Comparison of ENCODE assay signal across 30 cellular contexts in the genomic region with DNA sequence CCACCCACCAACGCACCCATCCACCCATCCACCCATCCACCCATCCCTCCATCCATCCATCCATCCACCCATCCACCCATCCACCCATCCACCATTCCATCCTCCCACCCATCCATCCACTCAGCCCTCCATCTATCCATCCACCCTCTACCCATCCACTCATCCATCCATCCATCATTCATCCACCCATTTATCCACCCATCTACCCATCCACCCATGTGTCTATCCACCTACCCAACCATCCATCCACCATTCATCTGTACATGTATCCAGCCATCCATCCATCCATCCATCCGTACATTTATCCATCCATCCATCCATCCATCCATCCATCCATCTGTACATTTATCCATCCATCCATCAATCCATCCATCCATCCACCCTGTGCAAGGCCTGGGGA.
"Had no signal": no experiment of that assay in that cellular context is flagged by ENCODE, and none has a peak within 500 bp of the region (broad histone marks: within the 10 kb centered on the region; RNA-seq: fewer than 3 reads in every experiment).

No MANE protein-coding gene starts in this region.

- H3K27ac ChIP-seq: ovary, parathyroid adenoma, psoas muscle, right lobe of liver, sigmoid colon, suprapubic skin, testis, tibial artery, transverse colon, upper lobe of right lung, uterus had no signal

- H3K27ac Mint-ChIP-seq: naive B cell; nephron progenitor cell; progenitor cell of endocrine pancreas; stimulated activated memory B cell treated with anti-CD40 and anti-IgM and Interleukin-4, amounts not matched to agents 10 μg/mL and 1 μg/mL and 100 μg/mL, for 72 hours; stimulated activated naive CD8-positive, alpha-beta T cell treated with anti-CD3 and anti-CD28 coated beads, Interleukin-15, amount 100 ng/mL, for 72 hours; type B pancreatic cell had no signal

- ATAC-seq: naive thymus-derived CD8-positive, alpha-beta T cell; psoas muscle; right cardiac atrium; stimulated activated naive CD8-positive, alpha-beta T cell treated with anti-CD3 and anti-CD28 coated beads, Interleukin-15, amount 100 ng/mL, for 72 hours; stimulated activated naive CD8-positive, alpha-beta T cell treated with anti-CD3 and anti-CD28 coated beads, Interleukin-15, Interleukin-2, amounts not matched to agents 100 U/mL and 50 U/mL, for 24 hours; upper lobe of right lung had no signal

- H3K4me3 Mint-ChIP-seq: naive B cell; naive thymus-derived CD8-positive, alpha-beta T cell; nephron progenitor cell; neural crest cell; stimulated activated memory B cell treated with anti-CD40 and anti-IgM and Interleukin-4, amounts not matched to agents 10 μg/mL and 1 μg/mL and 100 μg/mL, for 72 hours; stimulated activated naive CD8-positive, alpha-beta T cell treated with anti-CD3 and anti-CD28 coated beads, Interleukin-15, amount 100 ng/mL, for 72 hours; type B pancreatic cell had no signal

- H3K9me3 ChIP-seq: ovary, psoas muscle, right lobe of liver, sigmoid colon, suprapubic skin, testis, tibial artery, transverse colon, upper lobe of right lung, uterus had no signal

- DNase-seq: naive B cell; naive thymus-derived CD8-positive, alpha-beta T cell; nephron progenitor cell; occipital lobe; ovary; psoas muscle; right cardiac atrium; right lobe of liver; sigmoid colon; small intestine; stimulated activated CD4-positive, alpha-beta T cell treated with anti-CD3 and anti-CD28 coated beads, Interleukin-15, amount 100 ng/mL, for 24 hours; stimulated activated CD4-positive, alpha-beta T cell treated with anti-CD3 and anti-CD28 coated beads, Interleukin-2, amount 100 ng/mL, for 24 hours; stimulated activated CD4-positive, alpha-beta T cell treated with anti-CD3 and anti-CD28 coated beads, Interleukin-2, amount 100 ng/mL, for 48 hours; stimulated activated CD4-positive, alpha-beta T cell treated with anti-CD3 and anti-CD28 coated beads, Interleukin-4, amount 100 ng/mL, for 4 hours; stimulated activated CD8-positive, alpha-beta memory T cell treated with anti-CD3 and anti-CD28 coated beads, Interleukin-4, amount 100 ng/mL, for 48 hours; stimulated activated naive CD4-positive, alpha-beta T cell; stimulated activated naive CD8-positive, alpha-beta T cell treated with anti-CD3 and anti-CD28 coated beads, Interleukin-15, amount 100 ng/mL, for 72 hours; stimulated activated naive CD8-positive, alpha-beta T cell treated with anti-CD3 and anti-CD28 coated beads, Interleukin-15, Interleukin-2, amounts not matched to agents 100 U/mL and 50 U/mL, for 24 hours; substantia nigra; testis; tibial artery; transverse colon; upper lobe of right lung; uterus had no signal

- H3K4me1 Mint-ChIP-seq: naive thymus-derived CD8-positive, alpha-beta T cell; nephron progenitor cell; neural crest cell; stimulated activated naive CD8-positive, alpha-beta T cell treated with anti-CD3 and anti-CD28 coated beads, Interleukin-15, amount 100 ng/mL, for 72 hours had no signal

- H3K36me3 Mint-ChIP-seq: naive thymus-derived CD8-positive, alpha-beta T cell; stimulated activated memory B cell treated with anti-CD40 and anti-IgM and Interleukin-4, amounts not matched to agents 10 μg/mL and 1 μg/mL and 100 μg/mL, for 72 hours; type B pancreatic cell had no signal

- H3K36me3 ChIP-seq: ovary, right lobe of liver, sigmoid colon, suprapubic skin, tibial artery, transverse colon, upper lobe of right lung, uterus had no signal

- H3K4me3 ChIP-seq: ovary, psoas muscle, right lobe of liver, sigmoid colon, suprapubic skin, testis, tibial artery, transverse colon, upper lobe of right lung, uterus had no signal

- H3K9me3 Mint-ChIP-seq: naive thymus-derived CD8-positive, alpha-beta T cell; nephron progenitor cell; stimulated activated naive CD8-positive, alpha-beta T cell treated with anti-CD3 and anti-CD28 coated beads, Interleukin-15, amount 100 ng/mL, for 72 hours; type B pancreatic cell had no signal

- H3K4me1 ChIP-seq: parathyroid adenoma, psoas muscle, right lobe of liver, sigmoid colon, suprapubic skin, testis, tibial artery, transverse colon, upper lobe of right lung, uterus had no signal
